ENCODE assay signal across 29 cellular contexts in genomic region chr2:54227798-54228197, GRCh38. TPM values are rescaled to one million over a fixed set of nuclear protein-coding genes. Genes with fewer than 3 reads are reported as not detected.
"Had no signal": no experiment of that assay in that cellular context is flagged by ENCODE, and none has a peak within 500 bp of the region (broad histone marks: within the 10 kb centered on the region; RNA-seq: fewer than 3 reads in every experiment).

No MANE protein-coding gene starts in this region.

- H3K27ac ChIP-seq: coronary artery, psoas muscle, right lobe of liver, spleen, thoracic aorta, transverse colon had no signal

- H3K36me3 ChIP-seq: gastrocnemius medialis, right lobe of liver, thoracic aorta, transverse colon had no signal

- H3K4me3 Mint-ChIP-seq: endodermal cell; naive B cell; nephron progenitor cell; stimulated activated memory B cell treated with anti-CD40 and anti-IgM and Interleukin-4, amounts not matched to agents 10 μg/mL and 1 μg/mL and 100 μg/mL, for 72 hours; stimulated activated naive CD8-positive, alpha-beta T cell treated with anti-CD3 and anti-CD28 coated beads, Interleukin-15, amount 100 ng/mL, for 72 hours had no signal

- H3K27me3 ChIP-seq: gastrocnemius medialis, right lobe of liver, spleen, transverse colon had no signal

- H3K4me1 Mint-ChIP-seq: naive B cell; stimulated activated memory B cell treated with anti-CD40 and anti-IgM and Interleukin-4, amounts not matched to agents 10 μg/mL and 1 μg/mL and 100 μg/mL, for 72 hours; stimulated activated naive CD8-positive, alpha-beta T cell treated with anti-CD3 and anti-CD28 coated beads, Interleukin-15, amount 100 ng/mL, for 72 hours had no signal

- H3K4me3 ChIP-seq: coronary artery, gastrocnemius medialis, psoas muscle, right lobe of liver, spleen, thoracic aorta, transverse colon had no signal

- H3K9me3 ChIP-seq: gastrocnemius medialis, psoas muscle, right lobe of liver, thoracic aorta, transverse colon had no signal

- ATAC-seq: gastrocnemius medialis; left lobe of liver; psoas muscle; right lobe of liver; stimulated activated memory B cell treated with anti-CD40 and anti-IgM and Interleukin-4, amounts not matched to agents 10 μg/mL and 1 μg/mL and 100 μg/mL, for 72 hours; stimulated activated naive CD8-positive, alpha-beta T cell treated with anti-CD3 and anti-CD28 coated beads, Interleukin-15, amount 100 ng/mL, for 72 hours had no signal

- H3K4me1 ChIP-seq: right lobe of liver, spleen, transverse colon had no signal

- H3K27me3 Mint-ChIP-seq: naive B cell; stimulated activated memory B cell treated with anti-CD40 and anti-IgM and Interleukin-4, amounts not matched to agents 10 μg/mL and 1 μg/mL and 100 μg/mL, for 72 hours; stimulated activated naive CD8-positive, alpha-beta T cell treated with anti-CD3 and anti-CD28 coated beads, Interleukin-15, amount 100 ng/mL, for 72 hours had no signal

- H3K27ac Mint-ChIP-seq: endodermal cell; nephron progenitor cell; stimulated activated memory B cell treated with anti-CD40 and anti-IgM and Interleukin-4, amounts not matched to agents 10 μg/mL and 1 μg/mL and 100 μg/mL, for 72 hours had no signal

- DNase-seq: effector CD4-positive, alpha-beta T cell; endodermal cell; gastrocnemius medialis; glutamatergic neuron; islet precursor cell; midbrain; naive B cell; nephron progenitor cell; psoas muscle; retina; right lobe of liver; spleen; stimulated activated CD4-positive, alpha-beta T cell treated with anti-CD3 and anti-CD28 coated beads, Interleukin-15, amount 100 ng/mL, for 24 hours; stimulated activated CD4-positive, alpha-beta T cell treated with anti-CD3 and anti-CD28 coated beads, Interleukin-1b, Interleukin-23, amount 100 ng/mL, for 48 hours; stimulated activated CD4-positive, alpha-beta T cell treated with anti-CD3 and anti-CD28 coated beads, Interleukin-4, amount 100 ng/mL, for 24 hours; stimulated activated naive CD8-positive, alpha-beta T cell treated with anti-CD3 and anti-CD28 coated beads, Interleukin-15, amount 100 ng/mL, for 72 hours; substantia nigra; transverse colon had no signal

RNA-seq across cellular contexts. Expression of gene TSPYL6, which starts 28.2 kb away (rescaled TPM):
- total RNA-seq: chondrocyte, dermis microvascular lymphatic vessel endothelial cell, endodermal cell, endothelial cell of umbilical vein, fibroblast of lung, gastrocnemius medialis, left lobe of liver, lower leg skin, psoas muscle, right lobe of liver, skeletal muscle tissue, transverse colon, ureter had no signal
- polyA plus RNA-seq: fibroblast of lung, spleen had no signal
